Comparison of ENCODE assay signal across 11 cellular contexts in genomic region chr17:43846963-43847369, GRCh38. TPM values are rescaled to one million over a fixed set of nuclear protein-coding genes. Genes with fewer than 3 reads are reported as not detected.
DNase-seq lines count a peak whose midpoint lies in the region; ATAC-seq, FAIRE-seq and TF ChIP-seq lines count a peak whose summit lies in the region.
"Had no signal": no experiment of that assay in that cellular context is flagged by ENCODE, and none has a peak within 500 bp of the region (broad histone marks: within the 10 kb centered on the region; RNA-seq: fewer than 3 reads in every experiment).

TSS of gene CD300LG (plus strand) at chr17:43847176. CDS start at chr17:43847217, 41 bp downstream.

- in situ Hi-C loops in mammary epithelial cell (cut with MboI; ENCODE audit: low sequenced_read_pairs in 2 of 2), result no loop called here

- TF ChIP-seq EP300 in sigmoid colon (IDR thresholded peaks at IDR 0.05), result no peak

- no peak for TF ChIP-seq CTCF in mammary epithelial cell (conservative IDR thresholded peaks at IDR 0.05 in 1 of 2, IDR thresholded peaks at IDR 0.05 in 1 of 2; ENCODE audit: extremely low read depth in 1 of 2, insufficient read depth in 1 of 2, low read depth in 1 of 2, low read length in 2 of 2)
- TF ChIP-seq CTCF in kidney (IDR thresholded peaks at IDR 0.05; ENCODE audit: borderline replicate concordance, extremely low read depth, insufficient read depth), result no peak
- TF ChIP-seq CTCF in sigmoid colon (IDR thresholded peaks at IDR 0.05), result no peak
- TF ChIP-seq CTCF in coronary artery (IDR thresholded peaks at IDR 0.05), result no peak

- H3K36me3 ChIP-seq in HUES48 (ENCODE audit: control insufficient read depth, insufficient read depth, low read length) (no peaks in the 10 kb centered on the region), mammary epithelial cell (ENCODE audit: insufficient read depth, low read length) (no peaks in the 10 kb centered on the region), kidney (ENCODE audit: control insufficient read depth in 1 of 2, insufficient read depth in 2 of 2, low read length in 2 of 2) (no peaks in the 10 kb centered on the region), sigmoid colon (no peaks in the 10 kb centered on the region)

- H3K4me3 ChIP-seq in HUES48 (ENCODE audit: low read depth, low read length) (0 out of 2 replicates have a peak within 1 kb of the TSS, but pooled peaks have one; percentile 40), mammary epithelial cell (replicated peaks in 1 of 3; ENCODE audit: insufficient read depth in 1 of 3, low read depth in 2 of 3, low read length in 3 of 3) (no peak within 1 kb of the TSS), kidney (ENCODE audit: low read length in 2 of 2) (peak within 1 kb of the TSS in 1 of 2 donors; percentile 5), sigmoid colon (peak within 1 kb of the TSS in 1 of 4 donors; percentile 6), coronary artery (no peak within 1 kb of the TSS)

- H3K27me3 ChIP-seq in HUES48 (ENCODE audit: control insufficient read depth, insufficient read depth, low read length), result no peaks in the 10 kb centered on the region
- H3K27me3 ChIP-seq in mammary epithelial cell (ENCODE audit: insufficient read depth, low read length), result no peaks in the 10 kb centered on the region
- no peaks in the 10 kb centered on the region for H3K27me3 ChIP-seq in sigmoid colon

- no peaks in the 10 kb centered on the region for H3K79me2 ChIP-seq in mammary epithelial cell (ENCODE audit: insufficient read depth, low read length)

- DNase-seq in mammary epithelial cell (no peak), kidney (peak; percentile 71), sigmoid colon (no peak), coronary artery (ENCODE audit: low spot score) (no peak), NCI-H1417 treated with DMSO at 0.1 percent for 48 hours (lab: John Stamatoyannopoulos, UW) (no peak)
- no peak for DNase-seq in activated T-cell treated with anti-CD3 and anti-CD28 coated beads, Interleukin-2, amount 50 U/mL, for 1 hour

- no peak for FAIRE-seq in kidney (lab: Jason Lieb, UNC)

- no peak within 1 kb of the TSS for H3K27ac ChIP-seq in HUES48 (ENCODE audit: low read depth, low read length)
- no peak within 1 kb of the TSS for H3K27ac ChIP-seq in mammary epithelial cell (ENCODE audit: insufficient read depth, low read depth, low read length)
- H3K27ac ChIP-seq in kidney (ENCODE audit: low read depth in 2 of 2, low read length in 2 of 2), result peak within 1 kb of the TSS in 1 of 2 donors; percentile 48
- peak within 1 kb of the TSS in 3 of 4 donors; percentile 5 to 40 (median 32) for H3K27ac ChIP-seq in sigmoid colon
- H3K27ac ChIP-seq in coronary artery, result peak within 1 kb of the TSS in 1 of 2 donors; percentile 3
- H3K27ac ChIP-seq: epithelial cell of prostate had no signal

- 14% methylated on average over 16 of the region's 17 CpGs for WGBS in mammary epithelial cell (ENCODE audit: low coverage, missing lambda C conversion rate)
- WGBS in sigmoid colon, 2 donors, result 36 to 47% methylated on average over 17 of the region's 17 CpGs

- CTCF ChIA-PET in mammary epithelial cell (lab: Charles Lee; ENCODE audit: low non-redundant PET), result interaction anchor here (1.3 kb wide), 1 partner anchor 57 kb away, joined by 26 read pairs; no protein-coding TSS in a partner anchor

- no peak for TF ChIP-seq POLR2A in sigmoid colon (IDR thresholded peaks at IDR 0.05)

- peaks cover 11% of the 10 kb centered on the region for H3K4me1 ChIP-seq in HUES48 (ENCODE audit: control insufficient read depth, insufficient read depth, low read length)
- peaks cover 14% of the 10 kb centered on the region for H3K4me1 ChIP-seq in mammary epithelial cell (ENCODE audit: insufficient read depth, low read length)
- peaks cover 5% of the 10 kb centered on the region in 2 donors for H3K4me1 ChIP-seq in kidney (ENCODE audit: control insufficient read depth in 1 of 2, insufficient read depth in 1 of 2, low read depth in 1 of 2, low read length in 2 of 2)
- H3K4me1 ChIP-seq in sigmoid colon, result peaks cover 0 to 16% (median 9%) of the 10 kb centered on the region in 4 donors

- H4K20me1 ChIP-seq in mammary epithelial cell (ENCODE audit: insufficient read depth, low read length), result no peaks in the 10 kb centered on the region

- no peaks in the 10 kb centered on the region for H3K9me3 ChIP-seq in HUES48 (ENCODE audit: control insufficient read depth, insufficient read depth, low read length)
- no peaks in the 10 kb centered on the region for H3K9me3 ChIP-seq in mammary epithelial cell (replicated peaks; ENCODE audit: insufficient read depth, low read length)
- H3K9me3 ChIP-seq in kidney (ENCODE audit: control insufficient read depth in 1 of 2, low read length in 2 of 2), result no peaks in the 10 kb centered on the region
- H3K9me3 ChIP-seq in sigmoid colon, result no peaks in the 10 kb centered on the region

- intact Hi-C loops in mammary epithelial cell (cut with micrococcal nuclease), result loop anchor here (1.0 to 10.0 kb wide), 2 partner anchors 57 to 152 kb away; no protein-coding TSS in a partner anchor
- intact Hi-C loops in kidney (cut with DNase I), result loop anchor here (10.0 kb wide), 1 partner anchor 62 kb away; the partner anchor contains the start of gene CFAP97D1
- intact Hi-C loops in sigmoid colon (cut with DNase I), result loop anchor here (2.0 to 5.0 kb wide), 3 partner anchors 70 to 152 kb away; partner anchors contain the start of gene DUSP3

- no peak for ATAC-seq in HG03135 (IDR thresholded peaks at IDR 0.05; ENCODE audit: unreplicated experiment)

- dilution Hi-C loops in mammary epithelial cell (cut with HindIII; ENCODE audit: low sequenced_read_pairs), result no loop called here

- H2AFZ ChIP-seq in mammary epithelial cell (ENCODE audit: low read depth, low read length), result peak within 1 kb of the TSS; percentile 81

- H3K4me2 ChIP-seq in mammary epithelial cell (ENCODE audit: insufficient read depth, low read depth, low read length), result peak within 1 kb of the TSS; percentile 12

- BruUV-seq in mammary epithelial cell (replicated peaks; lab: Mats Ljungman, UMichigan), result no TSS peak

- H3K9ac ChIP-seq in HUES48 (ENCODE audit: low read depth, low read length), result no peak within 1 kb of the TSS
- H3K9ac ChIP-seq in mammary epithelial cell (ENCODE audit: insufficient read depth, low read length), result no peak within 1 kb of the TSS
- peak within 1 kb of the TSS in 1 of 2 donors; percentile 57 for H3K9ac ChIP-seq in kidney (ENCODE audit: low read length in 2 of 2)

RNA-seq across cellular contexts. Expression of gene CD300LG, which starts in this region (rescaled TPM):
- not detected for total RNA-seq in mammary epithelial cell
- polyA plus RNA-seq in mammary epithelial cell, result 0.03 TPM
- polyA minus RNA-seq in mammary epithelial cell, result not detected
- total RNA-seq in kidney, result 1.2 TPM
- polyA plus RNA-seq in kidney (ENCODE audit: insufficient read depth, low read depth, low replicate concordance), result 3.1 TPM
- 1 to 10 TPM; 1.5 to 5.3 (median 2.6) TPM for total RNA-seq in sigmoid colon
- polyA plus RNA-seq in sigmoid colon, result 1 to 10 TPM in 1 of 3 donors, under 1 TPM in 1, not detected in 1; 0.60 to 1.5 TPM
- total RNA-seq: activated CD8-positive, alpha-beta T cell treated with anti-CD3 and anti-CD28 coated beads for 36 hours; CD8-positive, alpha-beta memory T cell had no signal
- polyA plus RNA-seq: CD8-positive, alpha-beta memory T cell had no signal

Comparison
In these comparisons a context has a peak if more than half of its experiments do, and no peak if none do; other contexts are left out.
1. H3K27ac ChIP-seq: peak in sigmoid colon (3 of 4); none in HUES48 (single experiment) and mammary epithelial cell (single experiment).